Comparison of ENCODE assay signal across 8 cellular contexts in genomic region chr20:11890331-11891080, GRCh38. TPM values are rescaled to one million over a fixed set of nuclear protein-coding genes. Genes with fewer than 3 reads are reported as not detected.
DNase-seq lines count a peak whose midpoint lies in the region; ATAC-seq, FAIRE-seq and TF ChIP-seq lines count a peak whose summit lies in the region.

No MANE protein-coding gene starts in this region.

- H3K9me3 ChIP-seq in A549 (no peaks in the 10 kb centered on the region), mononuclear cell (ENCODE audit: low read depth, low read length) (no peaks in the 10 kb centered on the region)

- ATAC-seq in A549 = peak; percentile 86 to 93
- peak; percentile 72 for ATAC-seq in HG03354 (IDR thresholded peaks at IDR 0.05; ENCODE audit: poor library complexity, severe bottlenecking, unreplicated experiment)
- peak; percentile 94 for ATAC-seq in esophagus mucosa

- TF ChIP-seq CTCF in A549 (IDR thresholded peaks at IDR 0.05) = no peak

- CTCF ChIA-PET in A549 (lab: Yijun Ruan, JAX) = interaction anchor here (0.6 to 1.2 kb wide), 4 partner anchors 10 to 923 kb away, joined by 3 read pairs; no protein-coding TSS in a partner anchor

- H3K27ac ChIP-seq in A549 = peak overlapping the region; percentile 81 to 97

- TF ChIP-seq RAD21 in A549 (conservative IDR thresholded peaks at IDR 0.05 in 1 of 2, IDR thresholded peaks at IDR 0.05 in 1 of 2) = no peak

- peak overlapping the region; percentile 96 for H3K4me2 ChIP-seq in A549

- TF ChIP-seq EP300 in A549 (IDR thresholded peaks at IDR 0.05) = no peak

- POLR2A ChIA-PET in A549 (lab: Yijun Ruan, JAX) = no interaction called here

- WGBS in A549 (ENCODE audit: missing lambda C conversion rate) = 3% methylated on average over 9 of the region's 70 CpGs

- DNase-seq in A549 (ENCODE audit: low read depth in 1 of 2, low spot score in 1 of 2) (peak; percentile 87 to 93), NCI-H510A treated with DMSO at 0.1 percent for 48 hours (lab: John Stamatoyannopoulos, UW) (peak; percentile 93)
- peak; percentile 70 for DNase-seq in activated CD8-positive, alpha-beta memory T cell treated with anti-CD3 and anti-CD28 coated beads for 24 hours
- peak; percentile 64 for DNase-seq in stimulated activated CD8-positive, alpha-beta memory T cell treated with anti-CD3 and anti-CD28 coated beads, Interleukin-4, amount 100 ng/mL, for 48 hours

- H3K4me1 ChIP-seq in A549 (peaks cover 20% of the 10 kb centered on the region), mononuclear cell (ENCODE audit: insufficient read depth, low read length) (peaks cover 15% of the 10 kb centered on the region)

- TF ChIP-seq POLR2A in A549 (IDR thresholded peaks at IDR 0.05; ENCODE audit: low read length) = peak; percentile 81
- TF ChIP-seq POLR2A in GM18526 (IDR thresholded peaks at IDR 0.05; ENCODE audit: extremely low read depth, insufficient read length) = peak; percentile 19

- no peaks in the 10 kb centered on the region for H3K27me3 ChIP-seq in mononuclear cell (ENCODE audit: insufficient read depth, low read length)

- peak overlapping the region; percentile 68 for H3K4me3 ChIP-seq in A549
- peak overlapping the region; percentile 51 for H3K4me3 ChIP-seq in mononuclear cell (ENCODE audit: low read length)

- no peak for FAIRE-seq in A549 (lab: Jason Lieb, UNC)

TF ChIP-seq in A549, 52 proteins besides CTCF, POLR2A, EP300 and RAD21 (continues in another document):
- no peak for TF ChIP-seq ZC3H11A (IDR thresholded peaks at IDR 0.05)
- peak; percentile 91 for TF ChIP-seq BCL3 (IDR thresholded peaks at IDR 0.05)
- peak; percentile 47; the same call in 1 of the 2 replicates for TF ChIP-seq MAX (IDR thresholded peaks at IDR 0.05)
- no peak for TF ChIP-seq HMGXB4 (CRISPR knock-in tag; IDR thresholded peaks at IDR 0.05; ENCODE audit: borderline replicate concordance)
- no peak for TF ChIP-seq CEBPB (IDR thresholded peaks at IDR 0.05)
- TF ChIP-seq KDM5A (IDR thresholded peaks at IDR 0.05) = no peak
- TF ChIP-seq NPAS2 (CRISPR knock-in tag; IDR thresholded peaks at IDR 0.05; ENCODE audit: borderline replicate concordance) = no peak
- TF ChIP-seq ZFP36 (IDR thresholded peaks at IDR 0.05; ENCODE audit: borderline replicate concordance, partially characterized antibody) = no peak
- 0 out of 2 replicates have a peak, but pooled peaks have one; percentile 44 for TF ChIP-seq RNF2 (IDR thresholded peaks at IDR 0.05; ENCODE audit: borderline replicate concordance, low read depth)
- no peak for TF ChIP-seq RCOR1 (IDR thresholded peaks at IDR 0.05; ENCODE audit: low read depth, low read length)
- TF ChIP-seq JUN (IDR thresholded peaks at IDR 0.05) = peak; percentile 24 to 74; a peak in 1 of 5 replicates
- no peak for TF ChIP-seq PBX3 (IDR thresholded peaks at IDR 0.05)
- no peak for TF ChIP-seq TFCP2L1 (CRISPR knock-in tag; IDR thresholded peaks at IDR 0.05)
- no peak for TF ChIP-seq BHLHE40 (IDR thresholded peaks at IDR 0.05; ENCODE audit: low read depth, low read length)
- TF ChIP-seq MYC (IDR thresholded peaks at IDR 0.05; ENCODE audit: borderline replicate concordance, low read length) = no peak
- no peak for TF ChIP-seq ESRRA (IDR thresholded peaks at IDR 0.05; ENCODE audit: borderline replicate concordance, low read length)
- no peak for TF ChIP-seq MAFK (IDR thresholded peaks at IDR 0.05; ENCODE audit: partially characterized antibody)
- 0 out of 2 replicates have a peak, but pooled peaks have one; percentile 45 for TF ChIP-seq HOXB13 (CRISPR knock-in tag; IDR thresholded peaks at IDR 0.05; ENCODE audit: low read depth)
- peak; percentile 77; the same call in 1 of the 2 replicates for TF ChIP-seq HOXB5 (CRISPR knock-in tag; IDR thresholded peaks at IDR 0.05)
- no peak for TF ChIP-seq ELK1 (IDR thresholded peaks at IDR 0.05; ENCODE audit: low read depth, low read length)
- TF ChIP-seq MAZ (IDR thresholded peaks at IDR 0.05; ENCODE audit: borderline replicate concordance, low read depth, low read length) = no peak
- TF ChIP-seq EHMT2 (IDR thresholded peaks at IDR 0.05; ENCODE audit: low read depth) = no peak
- no peak for TF ChIP-seq JUNB (IDR thresholded peaks at IDR 0.05)
- no peak for TF ChIP-seq RARB (CRISPR knock-in tag; IDR thresholded peaks at IDR 0.05)
- TF ChIP-seq ZNF302 (CRISPR knock-in tag; IDR thresholded peaks at IDR 0.05) = no peak
- no peak for TF ChIP-seq REST (IDR thresholded peaks at IDR 0.05)

RNA-seq across cellular contexts. Expression of gene BTBD3, which starts 27.2 kb away (rescaled TPM):
- polyA plus RNA-seq in A549 (2011; rRNA removed) (47.1 and 51.5 TPM in 2 replicates), A549 (2017; fragmentation: RNase III; extraction: RNeasy Plus Mini Kit Qiagen cat#74134 plus additional on column Dnase treatment) (16.3 TPM in 3 replicates)
- polyA plus RNA-seq in A549 (2012; cell fraction: cytosol; rRNA removed) = 12.8 and 15.7 TPM in 2 replicates
- polyA plus RNA-seq in A549 (2012; cell fraction: nucleus; rRNA removed) = 19.1 and 28.2 TPM in 2 replicates
- 60.0 and 63.8 TPM in 2 replicates for polyA minus RNA-seq in A549 (2011; rRNA and poly(A)+ RNA removed)
- total RNA-seq in esophagus mucosa (10.0 TPM), mononuclear cell (4.7 TPM)

Comparison
In these comparisons a context has a peak if more than half of its experiments do, and no peak if none do; other contexts are left out.
1. Peak in every context shown above with its lines: DNase-seq, ATAC-seq, H3K4me3 ChIP-seq and H3K27ac ChIP-seq.